In genomic region chr6:35105078-35105477, GRCh38 we compare ENCODE assay signal across 30 cellular contexts. TPM values are rescaled to one million over a fixed set of nuclear protein-coding genes. Genes with fewer than 3 reads are reported as not detected.
"Had no signal": no experiment of that assay in that cellular context is flagged by ENCODE, and none has a peak within 500 bp of the region (broad histone marks: within the 10 kb centered on the region; RNA-seq: fewer than 3 reads in every experiment).

No MANE protein-coding gene starts in this region.

- H3K27me3 ChIP-seq: colonic mucosa, dorsolateral prefrontal cortex, esophagus muscularis mucosa, gastrocnemius medialis, gastroesophageal sphincter, heart left ventricle, heart right ventricle had no signal

- FAIRE-seq: colon, endometrium, endothelial cell of umbilical vein, frontal cortex had no signal

- H3K4me1 ChIP-seq: colonic mucosa, esophagus muscularis mucosa, foreskin keratinocyte, gastrocnemius medialis, gastroesophageal sphincter, heart left ventricle, heart right ventricle had no signal

- ATAC-seq: effector memory CD8-positive, alpha-beta T cell; esophagus mucosa; foreskin keratinocyte; gastrocnemius medialis; gastroesophageal sphincter; heart left ventricle; heart right ventricle had no signal

- DNase-seq: colonic mucosa; cortex of kidney; dermis blood vessel endothelial cell; dorsolateral prefrontal cortex; effector CD4-positive, alpha-beta T cell; effector CD8-positive, alpha-beta T cell; effector memory CD4-positive, alpha-beta T cell; effector memory CD8-positive, alpha-beta T cell; endodermal cell; erythroblast; esophagus squamous epithelium; foreskin fibroblast; foreskin keratinocyte; foreskin melanocyte; gastrocnemius medialis; glutamatergic neuron; head of caudate nucleus; heart left ventricle; heart right ventricle had no signal

- H3K36me3 ChIP-seq: colonic mucosa, esophagus muscularis mucosa, esophagus squamous epithelium, gastrocnemius medialis, gastroesophageal sphincter, heart left ventricle, heart right ventricle had no signal

- H3K4me3 ChIP-seq: colonic mucosa, coronary artery, dorsolateral prefrontal cortex, esophagus muscularis mucosa, esophagus squamous epithelium, gastrocnemius medialis, gastroesophageal sphincter, heart left ventricle, heart right ventricle had no signal

- H3K27ac ChIP-seq: colonic mucosa, coronary artery, dorsolateral prefrontal cortex, epithelial cell of prostate, esophagus muscularis mucosa, esophagus squamous epithelium, foreskin keratinocyte, gastrocnemius medialis, gastroesophageal sphincter, heart left ventricle, heart right ventricle had no signal

- H3K9me3 ChIP-seq: colonic mucosa, gastrocnemius medialis, gastroesophageal sphincter had no signal

RNA-seq across cellular contexts. Expression of gene TCP11, which starts 36.1 kb away (rescaled TPM):
- total RNA-seq: colonic mucosa, endodermal cell, endothelial cell of umbilical vein, epithelial cell of proximal tubule, esophagus mucosa, fibroblast of villous mesenchyme, foreskin keratinocyte, heart left ventricle, heart right ventricle had no signal
